19 cellular contexts compared by ENCODE assay signal in genomic region chr1:212555426-212555825, GRCh38. TPM values are rescaled to one million over a fixed set of nuclear protein-coding genes. Genes with fewer than 3 reads are reported as not detected.
DNase-seq lines count a peak whose midpoint lies in the region; ATAC-seq lines count a peak whose summit lies in the region.
"Had no signal": no experiment of that assay in that cellular context is flagged by ENCODE, and none has a peak within 500 bp of the region (broad histone marks: within the 10 kb centered on the region; RNA-seq: fewer than 3 reads in every experiment).

No MANE protein-coding gene starts in this region.

- CTCF ChIA-PET in activated CD4-positive, alpha-beta T cell treated with anti-CD3 and anti-CD28 coated beads, Interleukin-2, amount 10 ng/mL, durations not matched to agents 7 days and 5 days (lab: Charles Lee): interaction anchor here (1.0 to 1.5 kb wide), 3 partner anchors 9 to 78 kb away, joined by 3 to 4 read pairs (median 3); no protein-coding TSS in a partner anchor

- peak; percentile 22 for DNase-seq in activated CD4-positive, alpha-beta T cell treated with anti-CD3 and anti-CD28 coated beads, Interleukin-2, amount 10 ng/mL, durations not matched to agents 24 days and 14 days
- no peak for DNase-seq in activated CD4-positive, alpha-beta T cell treated with anti-CD3 and anti-CD28 coated beads, Interleukin-2, amount 10 ng/mL, durations not matched to agents 7 days and 5 days
- DNase-seq in NCI-H82 treated with DMSO at 0.1 percent for 48 hours (lab: John Stamatoyannopoulos, UW; ENCODE audit: unreplicated experiment): peak; percentile 57
- peak; percentile 59 for DNase-seq in mesendoderm
- DNase-seq in aorta: no peak
- DNase-seq: ACHN; AML-193; BE2C; CD4-positive, alpha-beta T cell; CD8-positive, alpha-beta memory T cell; DMS53; DMS79 treated with DMSO at 0.1 percent for 48 hours; GOT3; HFFc6 had no signal

- intact Hi-C loops in activated CD4-positive, alpha-beta T cell treated with anti-CD3 and anti-CD28 coated beads, Interleukin-2, amount 10 ng/mL, durations not matched to agents 24 days and 14 days (cut with micrococcal nuclease): no loop called here
- intact Hi-C loops in aorta (cut with DNase I): loop anchor here (5.0 kb wide), 2 partner anchors 38 to 73 kb away; no protein-coding TSS in a partner anchor

- H3K4me3 Mint-ChIP-seq in activated CD4-positive, alpha-beta T cell treated with anti-CD3 and anti-CD28 coated beads, Interleukin-2, amount 10 ng/mL, durations not matched to agents 24 days and 14 days: no peak overlapping the region
- H3K4me3 Mint-ChIP-seq in activated CD4-positive, alpha-beta T cell treated with anti-CD3 and anti-CD28 coated beads, Interleukin-2, amount 10 ng/mL, durations not matched to agents 7 days and 5 days: no peak overlapping the region
- H3K4me3 Mint-ChIP-seq: CD14-positive monocyte; CD8-positive, alpha-beta memory T cell; HFFc6 had no signal

- no CpG with 5 or more reads among the region's 2 CpGs for WGBS in mesendoderm (ENCODE audit: extremely low coverage, insufficient coverage, low lambda C conversion rate)
- WGBS in aorta, 2 donors: 82% methylated on average over 2 of the region's 2 CpGs

- no peaks in the 10 kb centered on the region for H3K9me3 ChIP-seq in aorta (ENCODE audit: control insufficient read depth, low read length)
- H3K9me3 ChIP-seq: BE2C; BLaER1 treated with 17β-estradiol and CSF1 and Interleukin-3, amounts not matched to agents 10 nM and 100 nM; HAP-1 had no signal

- no peaks in the 10 kb centered on the region for H3K79me1 ChIP-seq in mesendoderm (ENCODE audit: low read length)

- H3K4ac ChIP-seq in mesendoderm (ENCODE audit: low read depth, low read length): no peak overlapping the region

- H3K4me1 Mint-ChIP-seq in activated CD4-positive, alpha-beta T cell treated with anti-CD3 and anti-CD28 coated beads, Interleukin-2, amount 10 ng/mL, durations not matched to agents 24 days and 14 days: peaks cover 7% of the 10 kb centered on the region
- H3K4me1 Mint-ChIP-seq in activated CD4-positive, alpha-beta T cell treated with anti-CD3 and anti-CD28 coated beads, Interleukin-2, amount 10 ng/mL, durations not matched to agents 7 days and 5 days: peaks cover 7% of the 10 kb centered on the region

- no peak overlapping the region for H2AK5ac ChIP-seq in mesendoderm (ENCODE audit: low read length)

- no peaks in the 10 kb centered on the region for H3K79me2 ChIP-seq in mesendoderm (ENCODE audit: control insufficient read depth, insufficient read depth, low read length)

- H3K9me3 Mint-ChIP-seq in activated CD4-positive, alpha-beta T cell treated with anti-CD3 and anti-CD28 coated beads, Interleukin-2, amount 10 ng/mL, durations not matched to agents 24 days and 14 days: peaks cover 8% of the 10 kb centered on the region
- H3K9me3 Mint-ChIP-seq in activated CD4-positive, alpha-beta T cell treated with anti-CD3 and anti-CD28 coated beads, Interleukin-2, amount 10 ng/mL, durations not matched to agents 7 days and 5 days: no peaks in the 10 kb centered on the region
- H3K9me3 Mint-ChIP-seq: CD4-positive, alpha-beta T cell; CD8-positive, alpha-beta memory T cell; HFFc6 had no signal

- no peak overlapping the region for H2BK120ac ChIP-seq in mesendoderm (ENCODE audit: low read depth, low read length)

- no peak overlapping the region for H3K4me2 ChIP-seq in mesendoderm (ENCODE audit: low read length)
- H3K4me2 ChIP-seq: BLaER1 treated with 17β-estradiol and CSF1 and Interleukin-3, amounts not matched to agents 10 nM and 100 nM had no signal

- no peak overlapping the region for H3K27ac ChIP-seq in mesendoderm (ENCODE audit: low read depth, low read length)
- no peak overlapping the region for H3K27ac ChIP-seq in aorta (ENCODE audit: low read depth in 1 of 2, low read length in 2 of 2)
- H3K27ac ChIP-seq: 22Rv1; BLaER1 treated with 17β-estradiol and CSF1 and Interleukin-3, amounts not matched to agents 10 nM and 100 nM had no signal

- ATAC-seq in GM18867 (IDR thresholded peaks at IDR 0.05; ENCODE audit: unreplicated experiment) (no peak), aorta (ENCODE audit: low FRiP score) (no peak)

- H3K27me3 Mint-ChIP-seq in activated CD4-positive, alpha-beta T cell treated with anti-CD3 and anti-CD28 coated beads, Interleukin-2, amount 10 ng/mL, durations not matched to agents 24 days and 14 days: peaks cover 56% of the 10 kb centered on the region
- peaks cover 45% of the 10 kb centered on the region for H3K27me3 Mint-ChIP-seq in activated CD4-positive, alpha-beta T cell treated with anti-CD3 and anti-CD28 coated beads, Interleukin-2, amount 10 ng/mL, durations not matched to agents 7 days and 5 days

- no peak overlapping the region for H3K23ac ChIP-seq in mesendoderm (ENCODE audit: low read length)

- no peak overlapping the region for H3K18ac ChIP-seq in mesendoderm (ENCODE audit: low read length)

- H4K8ac ChIP-seq in mesendoderm (ENCODE audit: low read depth, low read length): no peak overlapping the region

- H3K4me3 ChIP-seq in mesendoderm (ENCODE audit: low read length) (no peak overlapping the region), aorta (ENCODE audit: low read length in 2 of 2) (no peak overlapping the region)
- H3K4me3 ChIP-seq: BLaER1 treated with 17β-estradiol and CSF1 and Interleukin-3, amounts not matched to agents 10 nM and 100 nM; HAP-1 had no signal

- H3K36me3 Mint-ChIP-seq in activated CD4-positive, alpha-beta T cell treated with anti-CD3 and anti-CD28 coated beads, Interleukin-2, amount 10 ng/mL, durations not matched to agents 24 days and 14 days (ENCODE audit: low read depth): no peaks in the 10 kb centered on the region
- peaks cover 1% of the 10 kb centered on the region for H3K36me3 Mint-ChIP-seq in activated CD4-positive, alpha-beta T cell treated with anti-CD3 and anti-CD28 coated beads, Interleukin-2, amount 10 ng/mL, durations not matched to agents 7 days and 5 days (ENCODE audit: low read depth)
- H3K36me3 Mint-ChIP-seq: CD8-positive, alpha-beta memory T cell had no signal

- H2BK15ac ChIP-seq in mesendoderm (replicated peaks; ENCODE audit: low read depth): no peak overlapping the region

- POLR2A ChIA-PET in activated CD4-positive, alpha-beta T cell treated with anti-CD3 and anti-CD28 coated beads, Interleukin-2, amount 10 ng/mL, durations not matched to agents 7 days and 5 days (lab: Charles Lee): no interaction called here

- H3K27ac Mint-ChIP-seq in activated CD4-positive, alpha-beta T cell treated with anti-CD3 and anti-CD28 coated beads, Interleukin-2, amount 10 ng/mL, durations not matched to agents 24 days and 14 days: no peak overlapping the region
- no peak overlapping the region for H3K27ac Mint-ChIP-seq in activated CD4-positive, alpha-beta T cell treated with anti-CD3 and anti-CD28 coated beads, Interleukin-2, amount 10 ng/mL, durations not matched to agents 7 days and 5 days
- H3K27ac Mint-ChIP-seq: CD4-positive, alpha-beta T cell; CD8-positive, alpha-beta memory T cell; HFFc6 had no signal

- no peak overlapping the region for H2BK5ac ChIP-seq in mesendoderm (ENCODE audit: low read length)

- no peak overlapping the region for H4K5ac ChIP-seq in mesendoderm (ENCODE audit: low read length)

- H3K36me3 ChIP-seq in mesendoderm (ENCODE audit: control insufficient read depth, insufficient read depth, low read length): no peaks in the 10 kb centered on the region
- no peaks in the 10 kb centered on the region for H3K36me3 ChIP-seq in aorta (ENCODE audit: control insufficient read depth in 1 of 2, insufficient read depth in 2 of 2, low read length in 1 of 2)
- H3K36me3 ChIP-seq: BE2C; BLaER1 treated with 17β-estradiol and CSF1 and Interleukin-3, amounts not matched to agents 10 nM and 100 nM; HAP-1 had no signal

- no peak overlapping the region for H3K9ac ChIP-seq in mesendoderm (ENCODE audit: low read length)
- H3K9ac ChIP-seq: BLaER1 treated with 17β-estradiol and CSF1 and Interleukin-3, amounts not matched to agents 10 nM and 100 nM had no signal

- H3K27me3 ChIP-seq in mesendoderm (ENCODE audit: insufficient read depth, low read length, poor library complexity) (no peaks in the 10 kb centered on the region), aorta (ENCODE audit: control insufficient read depth in 1 of 2, insufficient read depth in 2 of 2, low read length in 1 of 2) (no peaks in the 10 kb centered on the region)
- H3K27me3 ChIP-seq: BE2C; BLaER1 treated with 17β-estradiol and CSF1 and Interleukin-3, amounts not matched to agents 10 nM and 100 nM had no signal

- no peak overlapping the region for H3K56ac ChIP-seq in mesendoderm (ENCODE audit: low read length)

- H3K4me1 ChIP-seq in mesendoderm (ENCODE audit: control insufficient read depth, low read depth, low read length): no peaks in the 10 kb centered on the region
- H3K4me1 ChIP-seq in aorta (ENCODE audit: control insufficient read depth in 1 of 2, insufficient read depth in 2 of 2, low read length in 2 of 2): no peaks in the 10 kb centered on the region
- H3K4me1 ChIP-seq: BE2C had no signal

RNA-seq across cellular contexts. Expression of gene ATF3, which starts 53.1 kb away (rescaled TPM):
- total RNA-seq in activated CD4-positive, alpha-beta T cell treated with anti-CD3 and anti-CD28 coated beads, Interleukin-2, amount 10 ng/mL, durations not matched to agents 24 days and 14 days: 21.2 and 29.5 TPM in 2 replicates
- total RNA-seq in activated CD4-positive, alpha-beta T cell treated with anti-CD3 and anti-CD28 coated beads, Interleukin-2, amount 10 ng/mL, durations not matched to agents 7 days and 5 days: 10 to 100 TPM; 10.0 to 13.0 TPM
- 19.0 TPM for polyA plus RNA-seq in mesendoderm (2013, experiment 1 of 2)
- 21.3 TPM for polyA plus RNA-seq in mesendoderm (2013, experiment 2 of 2)
- 100 to 1,000 TPM in 1 of 2 donors, 10 to 100 TPM in 1; 28.1 to 265 TPM for total RNA-seq in aorta
- polyA plus RNA-seq in aorta: 10 to 100 TPM; 22.7 to 60.9 TPM
- polyA plus RNA-seq: CD8-positive, alpha-beta memory T cell had no signal

Comparison
In these comparisons a context has a peak if more than half of its experiments do, and no peak if none do; other contexts are left out.
1. DNase-seq: peak in activated CD4-positive, alpha-beta T cell treated with anti-CD3 and anti-CD28 coated beads, Interleukin-2, amount 10 ng/mL, durations not matched to agents 24 days and 14 days (single experiment), NCI-H82 treated with DMSO at 0.1 percent for 48 hours (single experiment) and mesendoderm (single experiment); none in activated CD4-positive, alpha-beta T cell treated with anti-CD3 and anti-CD28 coated beads, Interleukin-2, amount 10 ng/mL, durations not matched to agents 7 days and 5 days (single experiment) and aorta (0 of 2).